In the genomic region with DNA sequence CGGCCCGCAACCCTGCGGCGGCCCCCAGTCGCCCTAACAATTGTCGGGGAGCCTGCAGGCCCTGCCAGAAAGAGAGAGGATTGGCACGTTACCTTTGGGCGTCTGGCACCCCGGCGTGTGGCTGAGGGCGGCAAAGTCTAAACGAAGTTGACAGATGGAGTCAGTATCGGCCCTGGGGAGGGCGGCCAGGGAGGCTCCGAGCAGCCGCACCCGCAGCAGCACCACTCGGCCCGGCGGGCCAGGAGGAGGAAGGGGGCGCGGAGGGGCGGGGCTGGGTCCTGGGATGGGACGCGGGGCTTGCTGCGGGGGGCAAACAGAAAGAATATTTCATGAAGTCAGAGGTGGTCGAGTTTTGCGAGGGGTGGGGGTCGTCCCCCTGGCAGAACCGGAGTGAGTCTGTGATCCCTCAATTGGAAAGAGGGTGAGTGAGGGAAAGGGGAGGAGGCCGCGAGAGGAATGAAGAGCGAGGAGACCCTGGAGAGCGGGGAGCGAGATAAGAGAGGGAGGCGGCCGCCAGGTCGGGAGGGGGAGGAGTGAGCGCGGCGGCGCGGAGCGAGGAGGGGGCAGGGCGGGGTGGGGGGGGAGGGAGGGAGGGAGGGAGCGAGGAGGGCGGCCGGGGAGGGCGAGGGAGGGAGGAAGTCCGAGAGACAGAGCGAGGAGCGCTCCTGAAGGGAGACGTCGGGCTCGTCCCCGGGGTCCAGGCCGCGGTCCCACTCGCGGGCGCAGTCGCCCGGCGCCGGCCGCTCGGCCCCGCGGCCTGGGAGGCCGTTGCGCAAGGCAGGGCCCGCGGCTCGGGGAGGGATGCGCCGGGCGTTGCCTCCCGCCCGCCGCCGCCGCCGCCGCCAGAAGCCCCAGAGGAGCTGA, we compare ENCODE assay signal across 2 cellular contexts.
TF ChIP-seq lines count a peak whose summit lies in the region.

Gene FOXF2, plus strand, starts transcription at position 650 of the 864 bp plus-strand sequence. CDS start 372 bp downstream, outside the sequence.

TF ChIP-seq in SK-N-SH, 30 proteins besides CTCF, POLR2A, EP300 and RAD21 (continued from another document):
- no peak for TF ChIP-seq IRF3 (IDR thresholded peaks at IDR 0.05; ENCODE audit: low read depth, low read length)
- no peak for TF ChIP-seq SIN3A (IDR thresholded peaks at IDR 0.05; ENCODE audit: borderline replicate concordance, low read depth, low read length)

TF ChIP-seq in SK-N-SH treated with all-trans-retinoic acid at 6 μM for 48 hours, 23 proteins besides CTCF, POLR2A, EP300 and RAD21 (continued from another document):
- TF ChIP-seq BACH2 (CRISPR knock-in tag; IDR thresholded peaks at IDR 0.05; ENCODE audit: borderline replicate concordance) = no peak
- no peak for TF ChIP-seq ZNF565 (CRISPR knock-in tag; conservative IDR thresholded peaks at IDR 0.05; ENCODE audit: low read depth)
- no peak for TF ChIP-seq GLIS3 (CRISPR knock-in tag; IDR thresholded peaks at IDR 0.05)
- TF ChIP-seq POU6F1 (CRISPR knock-in tag; IDR thresholded peaks at IDR 0.05; ENCODE audit: borderline replicate concordance, low read depth) = no peak
- no peak for TF ChIP-seq ZFP3 (CRISPR knock-in tag; IDR thresholded peaks at IDR 0.05)
